8 cellular contexts compared by ENCODE assay signal in the genomic region with DNA sequence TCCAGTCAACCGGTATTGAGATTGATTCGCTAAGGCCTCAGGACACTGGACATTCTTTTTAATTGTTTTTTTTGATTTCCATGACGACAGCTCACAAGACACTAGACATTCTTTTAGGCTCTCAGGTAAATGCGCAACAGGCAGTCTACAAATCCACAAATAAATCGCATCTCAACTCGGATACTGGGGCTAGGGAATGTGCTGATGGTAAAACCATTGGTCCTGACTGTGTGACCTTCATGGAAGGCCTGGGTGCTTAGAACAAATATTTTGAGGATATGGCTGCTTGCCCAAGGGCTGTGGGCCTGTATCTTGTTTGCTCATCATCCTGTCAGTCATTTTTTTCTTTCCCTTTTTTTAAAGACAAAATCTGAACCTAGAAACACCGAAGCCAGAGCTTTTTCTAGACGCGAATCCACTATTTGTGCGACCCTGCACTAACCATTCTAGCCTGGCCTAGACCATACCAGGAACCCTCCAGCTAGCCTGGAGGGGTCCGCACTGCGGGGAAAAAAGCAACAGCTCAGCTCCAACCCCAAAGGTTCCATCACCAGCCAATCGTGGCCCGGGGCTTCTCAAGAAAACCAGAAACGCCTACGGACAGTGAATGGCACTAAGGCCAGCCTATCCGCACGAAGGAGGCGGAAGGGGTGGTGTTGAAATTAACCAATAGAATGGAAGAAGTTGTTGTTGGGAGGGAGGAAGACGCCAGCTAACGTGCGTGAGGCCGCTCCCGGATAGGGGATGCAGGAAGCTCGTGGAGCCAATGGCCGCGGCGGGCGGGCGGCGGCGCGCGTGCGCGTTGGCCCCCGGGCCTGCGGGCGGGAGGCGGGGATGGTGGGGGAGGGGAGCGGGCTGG. TPM values are rescaled to one million over a fixed set of nuclear protein-coding genes. Genes with fewer than 3 reads are reported as not detected.
DNase-seq lines count a peak whose midpoint lies in the region; ATAC-seq and TF ChIP-seq lines count a peak whose summit lies in the region.

No MANE protein-coding gene starts in this region.

- peak overlapping the region; percentile 49 for H3K27ac ChIP-seq in fibroblast of lung (ENCODE audit: insufficient read depth, low read length)
- H3K27ac ChIP-seq in naive thymus-derived CD4-positive, alpha-beta T cell (ENCODE audit: low read depth, low read length), result peak overlapping the region; percentile 79

- peaks cover 46% of the 10 kb centered on the region for H3K36me3 Mint-ChIP-seq in activated T-helper 17 cell treated with anti-CD3 and anti-CD28 coated beads, Interleukin-2, amount 50 U/mL, for 72 hours (ENCODE audit: low read depth)
- H3K36me3 Mint-ChIP-seq in naive thymus-derived CD4-positive, alpha-beta T cell, result peaks cover 7 to 34% (median 30%) of the 10 kb centered on the region in 5 donors
- peaks cover 32% of the 10 kb centered on the region for H3K36me3 Mint-ChIP-seq in stimulated activated memory B cell treated with anti-CD40 and anti-IgM and Interleukin-4, amounts not matched to agents 10 μg/mL and 1 μg/mL and 100 μg/mL, for 72 hours

- peak overlapping the region; percentile 90 for H3K4me3 Mint-ChIP-seq in activated T-helper 17 cell treated with anti-CD3 and anti-CD28 coated beads, Interleukin-2, amount 50 U/mL, for 72 hours
- peak overlapping the region; percentile 86 to 97 (median 91) for H3K4me3 Mint-ChIP-seq in naive thymus-derived CD4-positive, alpha-beta T cell
- peak overlapping the region; percentile 86 for H3K4me3 Mint-ChIP-seq in stimulated activated memory B cell treated with anti-CD40 and anti-IgM and Interleukin-4, amounts not matched to agents 10 μg/mL and 1 μg/mL and 100 μg/mL, for 72 hours

- H3K9me3 ChIP-seq in fibroblast of lung (ENCODE audit: control insufficient read depth, insufficient read depth, low read depth, low read length), result no peaks in the 10 kb centered on the region
- H3K9me3 ChIP-seq in naive thymus-derived CD4-positive, alpha-beta T cell (ENCODE audit: control insufficient read depth in 2 of 3, low read length in 3 of 3), result no peaks in the 10 kb centered on the region

- no peaks in the 10 kb centered on the region for H3K27me3 Mint-ChIP-seq in activated T-helper 17 cell treated with anti-CD3 and anti-CD28 coated beads, Interleukin-2, amount 50 U/mL, for 72 hours
- peaks cover 0 to 2% (median 0%) of the 10 kb centered on the region in 5 donors for H3K27me3 Mint-ChIP-seq in naive thymus-derived CD4-positive, alpha-beta T cell
- H3K27me3 Mint-ChIP-seq in stimulated activated memory B cell treated with anti-CD40 and anti-IgM and Interleukin-4, amounts not matched to agents 10 μg/mL and 1 μg/mL and 100 μg/mL, for 72 hours, result no peaks in the 10 kb centered on the region

- intact Hi-C loops in naive thymus-derived CD4-positive, alpha-beta T cell (cut with micrococcal nuclease), result loop anchor here (1.0 kb wide), 11 partner anchors 18 to 85 kb away; a partner anchor contains a TSS

- DNase-seq in EH (ENCODE audit: low read depth) (peak; percentile 100), GOT3 (lab: John Stamatoyannopoulos, UW) (peak; percentile 93), LHCN-M2 (ENCODE audit: low read depth) (peak; percentile 100), RPMI7951 (ENCODE audit: low read depth) (peak; percentile 100), fibroblast of lung (ENCODE audit: low read depth in 2 of 2) (peak; percentile 100)
- peak; percentile 95 to 100 (median 99) for DNase-seq in naive thymus-derived CD4-positive, alpha-beta T cell

- H4K20me1 ChIP-seq in fibroblast of lung (ENCODE audit: control insufficient read depth, extremely low read depth, insufficient read depth, low read length), result no peaks in the 10 kb centered on the region

- CTCF ChIA-PET in naive thymus-derived CD4-positive, alpha-beta T cell (lab: Charles Lee), result interaction anchor here (0.5 to 5.8 kb wide), 13 partner anchors 16 to 74 kb away, joined by 3 to 44 read pairs (median 5); a partner anchor contains a TSS

- peak overlapping the region in 3 of 4 experiments; percentile 15 to 57 (median 56) for H3K4me3 ChIP-seq in fibroblast of lung (replicated peaks in 1 of 4; ENCODE audit: control extremely low read depth in 1 of 4, insufficient read depth in 1 of 4, low read depth in 3 of 4, low read length in 4 of 4)
- H3K4me3 ChIP-seq in naive thymus-derived CD4-positive, alpha-beta T cell (ENCODE audit: low read length), result peak overlapping the region; percentile 61

- no peak overlapping the region for H2AFZ ChIP-seq in fibroblast of lung (ENCODE audit: low read length)

- TF ChIP-seq CTCF in fibroblast of lung (conservative IDR thresholded peaks at IDR 0.05 in 1 of 2, IDR thresholded peaks at IDR 0.05 in 1 of 2; ENCODE audit: low read depth in 1 of 2, low read length in 2 of 2), result no peak

- peaks cover 15% of the 10 kb centered on the region for H3K4me1 Mint-ChIP-seq in activated T-helper 17 cell treated with anti-CD3 and anti-CD28 coated beads, Interleukin-2, amount 50 U/mL, for 72 hours
- peaks cover 41 to 73% (median 60%) of the 10 kb centered on the region in 7 donors for H3K4me1 Mint-ChIP-seq in naive thymus-derived CD4-positive, alpha-beta T cell
- peaks cover 26% of the 10 kb centered on the region for H3K4me1 Mint-ChIP-seq in stimulated activated memory B cell treated with anti-CD40 and anti-IgM and Interleukin-4, amounts not matched to agents 10 μg/mL and 1 μg/mL and 100 μg/mL, for 72 hours

- peak overlapping the region; percentile 99 for H3K9ac ChIP-seq in fibroblast of lung (ENCODE audit: insufficient read depth, low read length)

- H3K79me2 ChIP-seq in fibroblast of lung (ENCODE audit: control insufficient read depth, insufficient read depth, low read length), result peaks cover 45% of the 10 kb centered on the region

- no peaks in the 10 kb centered on the region for H3K9me3 Mint-ChIP-seq in activated T-helper 17 cell treated with anti-CD3 and anti-CD28 coated beads, Interleukin-2, amount 50 U/mL, for 72 hours
- peaks cover 0 to 10% (median 0%) of the 10 kb centered on the region in 11 donors for H3K9me3 Mint-ChIP-seq in naive thymus-derived CD4-positive, alpha-beta T cell
- no peaks in the 10 kb centered on the region for H3K9me3 Mint-ChIP-seq in stimulated activated memory B cell treated with anti-CD40 and anti-IgM and Interleukin-4, amounts not matched to agents 10 μg/mL and 1 μg/mL and 100 μg/mL, for 72 hours

- ATAC-seq in activated T-helper 17 cell treated with anti-CD3 and anti-CD28 coated beads, Interleukin-2, amount 50 U/mL, for 72 hours (replicated peaks), result peak; percentile 96
- ATAC-seq in naive thymus-derived CD4-positive, alpha-beta T cell, result peak; percentile 93
- ATAC-seq in stimulated activated memory B cell treated with anti-CD40 and anti-IgM and Interleukin-4, amounts not matched to agents 10 μg/mL and 1 μg/mL and 100 μg/mL, for 72 hours, result peak; percentile 99

- H3K4me1 ChIP-seq in fibroblast of lung (ENCODE audit: control insufficient read depth, extremely low read depth, insufficient read depth, low read length), result peaks cover 4% of the 10 kb centered on the region
- H3K4me1 ChIP-seq in naive thymus-derived CD4-positive, alpha-beta T cell (ENCODE audit: control insufficient read depth in 2 of 2, insufficient read depth in 2 of 2, low read length in 2 of 2), result peaks cover 42 to 45% of the 10 kb centered on the region in 2 donors

- no peaks in the 10 kb centered on the region for H3K36me3 ChIP-seq in fibroblast of lung (ENCODE audit: control insufficient read depth, insufficient read depth, low read length)
- H3K36me3 ChIP-seq in naive thymus-derived CD4-positive, alpha-beta T cell (ENCODE audit: control insufficient read depth in 2 of 3, insufficient read depth in 3 of 3, low read length in 3 of 3), result peaks cover 8 to 25% (median 10%) of the 10 kb centered on the region in 3 experiments

- peak overlapping the region; percentile 87 for H3K4me2 ChIP-seq in fibroblast of lung (ENCODE audit: extremely low read depth, insufficient read depth, low read length)

- H3K27ac Mint-ChIP-seq in activated T-helper 17 cell treated with anti-CD3 and anti-CD28 coated beads, Interleukin-2, amount 50 U/mL, for 72 hours, result peak overlapping the region; percentile 97
- peak overlapping the region; percentile 97 to 100 (median 99) for H3K27ac Mint-ChIP-seq in naive thymus-derived CD4-positive, alpha-beta T cell
- H3K27ac Mint-ChIP-seq in stimulated activated memory B cell treated with anti-CD40 and anti-IgM and Interleukin-4, amounts not matched to agents 10 μg/mL and 1 μg/mL and 100 μg/mL, for 72 hours, result peak overlapping the region; percentile 98

- no peaks in the 10 kb centered on the region for H3K27me3 ChIP-seq in fibroblast of lung (ENCODE audit: control insufficient read depth, insufficient read depth, low read length)
- H3K27me3 ChIP-seq in naive thymus-derived CD4-positive, alpha-beta T cell (ENCODE audit: control insufficient read depth in 2 of 2, insufficient read depth in 2 of 2, low read length in 2 of 2), result no peaks in the 10 kb centered on the region

- POLR2A ChIA-PET in naive thymus-derived CD4-positive, alpha-beta T cell (lab: Charles Lee), result interaction anchor here (0.7 to 20.7 kb wide), 18 partner anchors 12 to 84 kb away, joined by 3 to 762 read pairs (median 31); a partner anchor contains a TSS

RNA-seq across cellular contexts. Expression of a gene that starts 18.1 kb away (rescaled TPM):
- total RNA-seq in LHCN-M2 (2014; rRNA removed) (28.6 and 36.0 TPM in 2 replicates), fibroblast of lung (77.8 and 92.5 TPM in 2 replicates)
- polyA plus RNA-seq in LHCN-M2 (2012), result 15.4 TPM
- 37.5 TPM in 2 replicates for total RNA-seq in RPMI7951 (2014; rRNA removed; shearing (Covaris generic))
- total RNA-seq in activated T-helper 17 cell treated with anti-CD3 and anti-CD28 coated beads, Interleukin-2, amount 50 U/mL, for 72 hours, result 100 to 1,000 TPM; 159 to 357 TPM
- polyA plus RNA-seq in fibroblast of lung, result 36.5 and 41.3 TPM in 2 replicates
- 29.4 and 35.1 TPM in 2 replicates for polyA plus RNA-seq in fibroblast of lung (2012)
- polyA minus RNA-seq in fibroblast of lung (ENCODE audit: low replicate concordance), result 33.6 and 46.0 TPM in 2 replicates
- total RNA-seq in naive thymus-derived CD4-positive, alpha-beta T cell, result 100 to 1,000 TPM; 144 to 492 (median 393) TPM
- polyA plus RNA-seq in naive thymus-derived CD4-positive, alpha-beta T cell, result 100 to 1,000 TPM in 1 of 2 donors, 10 to 100 TPM in 1; 70.0 to 103 TPM

Comparison
In these comparisons a context has a peak if more than half of its experiments do, and no peak if none do; other contexts are left out.
1. Peak in every context shown above with its lines: DNase-seq, ATAC-seq, H3K4me3 ChIP-seq and H3K27ac ChIP-seq.